1 cellular context compared by ENCODE assay signal in genomic region chr22:50525991-50526848, GRCh38.
A peak's percentile ranks its signal among the peaks of the same experiment; 100 is the strongest.
TF ChIP-seq lines count a peak whose summit lies in the region.

No MANE protein-coding gene starts in this region.

TF ChIP-seq in HepG2, 621 proteins besides CTCF, POLR2A, EP300 and RAD21 (continued from another document and continues in another):
- TF ChIP-seq, protein P1, sequence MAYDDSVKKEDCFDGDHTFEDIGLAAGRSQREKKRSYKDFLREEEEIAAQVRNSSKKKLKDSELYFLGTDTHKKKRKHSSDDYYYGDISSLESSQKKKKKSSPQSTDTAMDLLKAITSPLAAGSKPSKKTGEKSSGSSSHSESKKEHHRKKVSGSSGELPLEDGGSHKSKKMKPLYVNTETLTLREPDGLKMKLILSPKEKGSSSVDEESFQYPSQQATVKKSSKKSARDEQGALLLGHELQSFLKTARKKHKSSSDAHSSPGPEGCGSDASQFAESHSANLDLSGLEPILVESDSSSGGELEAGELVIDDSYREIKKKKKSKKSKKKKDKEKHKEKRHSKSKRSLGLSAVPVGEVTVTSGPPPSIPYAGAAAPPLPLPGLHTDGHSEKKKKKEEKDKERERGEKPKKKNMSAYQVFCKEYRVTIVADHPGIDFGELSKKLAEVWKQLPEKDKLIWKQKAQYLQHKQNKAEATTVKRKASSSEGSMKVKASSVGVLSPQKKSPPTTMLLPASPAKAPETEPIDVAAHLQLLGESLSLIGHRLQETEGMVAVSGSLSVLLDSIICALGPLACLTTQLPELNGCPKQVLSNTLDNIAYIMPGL (CRISPR knock-in tag; IDR thresholded peaks at IDR 0.05; ENCODE audit: borderline replicate concordance in 1 of 2, low read depth in 1 of 2), result peak; percentile 18 to 76; a peak in 2 of 4 replicates
- TF ChIP-seq SAP130 (CRISPR knock-in tag; IDR thresholded peaks at IDR 0.05; ENCODE audit: low read depth) (no peak; the same call in 1 of the 2 replicates), CHD2 (IDR thresholded peaks at IDR 0.05; ENCODE audit: low read depth, low read length) (no peak), DMAP1 (CRISPR knock-in tag; IDR thresholded peaks at IDR 0.05) (0 out of 2 replicates have a peak, but pooled peaks have one; percentile 59), SKIL (CRISPR knock-in tag; IDR thresholded peaks at IDR 0.05; ENCODE audit: borderline replicate concordance) (no peak), U2AF2 (IDR thresholded peaks at IDR 0.05; ENCODE audit: low read depth, low read length) (no peak), GABPB1 (CRISPR knock-in tag; IDR thresholded peaks at IDR 0.05) (no peak; the same call in 1 of the 2 replicates), CHCHD3 (CRISPR knock-in tag; IDR thresholded peaks at IDR 0.05) (0 out of 2 replicates have a peak, but pooled peaks have one; percentile 65), MLX (CRISPR knock-in tag; IDR thresholded peaks at IDR 0.05) (no peak), ZFP1 (CRISPR knock-in tag; IDR thresholded peaks at IDR 0.05) (no peak), FOXM1 (CRISPR knock-in tag; IDR thresholded peaks at IDR 0.05) (no peak), ARID2 (CRISPR knock-in tag; IDR thresholded peaks at IDR 0.05; ENCODE audit: borderline replicate concordance) (no peak; the same call in 1 of the 2 replicates), ARNTL (CRISPR knock-in tag; IDR thresholded peaks at IDR 0.05) (no peak), RFXANK (CRISPR knock-in tag; IDR thresholded peaks at IDR 0.05) (no peak), SPEN (CRISPR knock-in tag; IDR thresholded peaks at IDR 0.05; ENCODE audit: low read depth) (no peak; the same call in 1 of the 2 replicates), POLR2AphosphoS5 (IDR thresholded peaks at IDR 0.05; ENCODE audit: low read depth, low read length) (no peak), PCBP1 (IDR thresholded peaks at IDR 0.05; ENCODE audit: borderline replicate concordance, low read depth, low read length) (no peak; the same call in 1 of the 2 replicates), HOXA7 (CRISPR knock-in tag; IDR thresholded peaks at IDR 0.05) (peak; percentile 80; the same call in 1 of the 2 replicates), ZNF678 (CRISPR knock-in tag; IDR thresholded peaks at IDR 0.05) (no peak), RBFOX2 (IDR thresholded peaks at IDR 0.05; ENCODE audit: low read depth, low read length) (no peak; the same call in none of the 2 replicates), ZNF451 (CRISPR knock-in tag; IDR thresholded peaks at IDR 0.05) (no peak), ZFP62 (CRISPR knock-in tag; IDR thresholded peaks at IDR 0.05) (no peak; the same call in 1 of the 2 replicates), JDP2 (CRISPR knock-in tag; IDR thresholded peaks at IDR 0.05; ENCODE audit: borderline replicate concordance) (no peak; the same call in 1 of the 2 replicates), ETS1 (CRISPR knock-in tag; IDR thresholded peaks at IDR 0.05) (no peak), TCF12 (IDR thresholded peaks at IDR 0.05) (no peak), TCF12 (CRISPR knock-in tag; IDR thresholded peaks at IDR 0.05) (no peak), U2AF1 (optimal IDR thresholded peaks at IDR 0.05; ENCODE audit: low read depth, low read length) (no peak), ZNF432 (CRISPR knock-in tag; IDR thresholded peaks at IDR 0.05; ENCODE audit: borderline replicate concordance) (no peak), ZNF350 (CRISPR knock-in tag; IDR thresholded peaks at IDR 0.05; ENCODE audit: borderline replicate concordance, low read depth) (no peak), HDAC2 (CRISPR knock-in tag; IDR thresholded peaks at IDR 0.05) (no peak), PLRG1 (conservative IDR thresholded peaks at IDR 0.05) (no peak), POLR2G (IDR thresholded peaks at IDR 0.05; ENCODE audit: low read depth, low read length) (no peak), ZFX (CRISPR knock-in tag; IDR thresholded peaks at IDR 0.05; ENCODE audit: low read depth) (no peak; the same call in 1 of the 2 replicates), SNRNP70 (IDR thresholded peaks at IDR 0.05; ENCODE audit: low read depth, low read length) (no peak), TEAD3 (CRISPR knock-in tag; optimal IDR thresholded peaks at IDR 0.05; ENCODE audit: borderline replicate concordance) (no peak), PTBP1 (IDR thresholded peaks at IDR 0.05; ENCODE audit: low read depth, low read length, poor library complexity, severe bottlenecking) (no peak), ELF3 (CRISPR knock-in tag; IDR thresholded peaks at IDR 0.05) (no peak; the same call in none of the 2 replicates), ZNF674 (CRISPR knock-in tag; IDR thresholded peaks at IDR 0.05; ENCODE audit: low read depth) (no peak), NCOA2 (CRISPR knock-in tag; IDR thresholded peaks at IDR 0.05) (no peak), ZNF441 (CRISPR knock-in tag; IDR thresholded peaks at IDR 0.05; ENCODE audit: borderline replicate concordance) (no peak), ZNF326 (CRISPR knock-in tag; IDR thresholded peaks at IDR 0.05; ENCODE audit: borderline replicate concordance) (no peak), ZNF251 (CRISPR knock-in tag; IDR thresholded peaks at IDR 0.05) (no peak), FOXK1 (CRISPR knock-in tag; IDR thresholded peaks at IDR 0.05; ENCODE audit: borderline replicate concordance, low read depth) (no peak), ZNF878 (CRISPR knock-in tag; IDR thresholded peaks at IDR 0.05) (no peak), ZNF670 (CRISPR knock-in tag; IDR thresholded peaks at IDR 0.05; ENCODE audit: borderline replicate concordance) (peak; percentile 38; the same call in 1 of the 2 replicates), PPARG (CRISPR knock-in tag; conservative IDR thresholded peaks at IDR 0.05) (no peak), ZFP36 (IDR thresholded peaks at IDR 0.05; ENCODE audit: borderline replicate concordance, low read depth, low read length, partially characterized antibody) (no peak), FOSL2 (CRISPR knock-in tag; IDR thresholded peaks at IDR 0.05) (no peak), ATAD3A (CRISPR knock-in tag; IDR thresholded peaks at IDR 0.05) (0 out of 2 replicates have a peak, but pooled peaks have one; percentile 42), ZSCAN25 (CRISPR knock-in tag; IDR thresholded peaks at IDR 0.05) (peak; percentile 90), ZNF296 (CRISPR knock-in tag; conservative IDR thresholded peaks at IDR 0.05) (no peak), ZNF660 (CRISPR knock-in tag; IDR thresholded peaks at IDR 0.05; ENCODE audit: borderline replicate concordance, low read depth) (no peak), NONO (IDR thresholded peaks at IDR 0.05) (no peak), NONO (CRISPR knock-in tag; conservative IDR thresholded peaks at IDR 0.05) (no peak; the same call in none of the 2 replicates), ZSCAN12 (CRISPR knock-in tag; IDR thresholded peaks at IDR 0.05) (no peak), PHF5A (CRISPR knock-in tag; IDR thresholded peaks at IDR 0.05; ENCODE audit: low read depth, unreplicated experiment) (no peak), ZNF800 (CRISPR knock-in tag; IDR thresholded peaks at IDR 0.05) (no peak), MEIS2 (CRISPR knock-in tag; IDR thresholded peaks at IDR 0.05) (no peak)
- TF ChIP-seq, protein P2, sequence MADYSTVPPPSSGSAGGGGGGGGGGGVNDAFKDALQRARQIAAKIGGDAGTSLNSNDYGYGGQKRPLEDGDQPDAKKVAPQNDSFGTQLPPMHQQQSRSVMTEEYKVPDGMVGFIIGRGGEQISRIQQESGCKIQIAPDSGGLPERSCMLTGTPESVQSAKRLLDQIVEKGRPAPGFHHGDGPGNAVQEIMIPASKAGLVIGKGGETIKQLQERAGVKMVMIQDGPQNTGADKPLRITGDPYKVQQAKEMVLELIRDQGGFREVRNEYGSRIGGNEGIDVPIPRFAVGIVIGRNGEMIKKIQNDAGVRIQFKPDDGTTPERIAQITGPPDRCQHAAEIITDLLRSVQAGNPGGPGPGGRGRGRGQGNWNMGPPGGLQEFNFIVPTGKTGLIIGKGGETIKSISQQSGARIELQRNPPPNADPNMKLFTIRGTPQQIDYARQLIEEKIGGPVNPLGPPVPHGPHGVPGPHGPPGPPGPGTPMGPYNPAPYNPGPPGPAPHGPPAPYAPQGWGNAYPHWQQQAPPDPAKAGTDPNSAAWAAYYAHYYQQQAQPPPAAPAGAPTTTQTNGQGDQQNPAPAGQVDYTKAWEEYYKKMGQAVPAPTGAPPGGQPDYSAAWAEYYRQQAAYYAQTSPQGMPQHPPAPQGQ (CRISPR knock-in tag; IDR thresholded peaks at IDR 0.05; ENCODE audit: borderline replicate concordance), result no peak
- TF ChIP-seq, protein P3, sequence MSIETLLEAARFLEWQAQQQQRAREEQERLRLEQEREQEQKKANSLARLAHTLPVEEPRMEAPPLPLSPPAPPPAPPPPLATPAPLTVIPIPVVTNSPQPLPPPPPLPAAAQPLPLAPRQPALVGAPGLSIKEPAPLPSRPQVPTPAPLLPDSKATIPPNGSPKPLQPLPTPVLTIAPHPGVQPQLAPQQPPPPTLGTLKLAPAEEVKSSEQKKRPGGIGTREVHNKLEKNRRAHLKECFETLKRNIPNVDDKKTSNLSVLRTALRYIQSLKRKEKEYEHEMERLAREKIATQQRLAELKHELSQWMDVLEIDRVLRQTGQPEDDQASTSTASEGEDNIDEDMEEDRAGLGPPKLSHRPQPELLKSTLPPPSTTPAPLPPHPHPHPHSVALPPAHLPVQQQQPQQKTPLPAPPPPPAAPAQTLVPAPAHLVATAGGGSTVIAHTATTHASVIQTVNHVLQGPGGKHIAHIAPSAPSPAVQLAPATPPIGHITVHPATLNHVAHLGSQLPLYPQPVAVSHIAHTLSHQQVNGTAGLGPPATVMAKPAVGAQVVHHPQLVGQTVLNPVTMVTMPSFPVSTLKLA (IDR thresholded peaks at IDR 0.05), result no peak
- TF ChIP-seq, protein P4, sequence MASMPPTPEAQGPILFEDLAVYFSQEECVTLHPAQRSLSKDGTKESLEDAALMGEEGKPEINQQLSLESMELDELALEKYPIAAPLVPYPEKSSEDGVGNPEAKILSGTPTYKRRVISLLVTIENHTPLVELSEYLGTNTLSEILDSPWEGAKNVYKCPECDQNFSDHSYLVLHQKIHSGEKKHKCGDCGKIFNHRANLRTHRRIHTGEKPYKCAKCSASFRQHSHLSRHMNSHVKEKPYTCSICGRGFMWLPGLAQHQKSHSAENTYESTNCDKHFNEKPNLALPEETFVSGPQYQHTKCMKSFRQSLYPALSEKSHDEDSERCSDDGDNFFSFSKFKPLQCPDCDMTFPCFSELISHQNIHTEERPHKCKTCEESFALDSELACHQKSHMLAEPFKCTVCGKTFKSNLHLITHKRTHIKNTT (CRISPR knock-in tag; IDR thresholded peaks at IDR 0.05), result no peak
- TF ChIP-seq, protein P5, sequence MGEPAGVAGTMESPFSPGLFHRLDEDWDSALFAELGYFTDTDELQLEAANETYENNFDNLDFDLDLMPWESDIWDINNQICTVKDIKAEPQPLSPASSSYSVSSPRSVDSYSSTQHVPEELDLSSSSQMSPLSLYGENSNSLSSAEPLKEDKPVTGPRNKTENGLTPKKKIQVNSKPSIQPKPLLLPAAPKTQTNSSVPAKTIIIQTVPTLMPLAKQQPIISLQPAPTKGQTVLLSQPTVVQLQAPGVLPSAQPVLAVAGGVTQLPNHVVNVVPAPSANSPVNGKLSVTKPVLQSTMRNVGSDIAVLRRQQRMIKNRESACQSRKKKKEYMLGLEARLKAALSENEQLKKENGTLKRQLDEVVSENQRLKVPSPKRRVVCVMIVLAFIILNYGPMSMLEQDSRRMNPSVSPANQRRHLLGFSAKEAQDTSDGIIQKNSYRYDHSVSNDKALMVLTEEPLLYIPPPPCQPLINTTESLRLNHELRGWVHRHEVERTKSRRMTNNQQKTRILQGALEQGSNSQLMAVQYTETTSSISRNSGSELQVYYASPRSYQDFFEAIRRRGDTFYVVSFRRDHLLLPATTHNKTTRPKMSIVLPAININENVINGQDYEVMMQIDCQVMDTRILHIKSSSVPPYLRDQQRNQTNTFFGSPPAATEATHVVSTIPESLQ (CRISPR knock-in tag; conservative IDR thresholded peaks at IDR 0.05), result no peak
